In genomic region chr1:9909222-9910046, GRCh38 we compare ENCODE assay signal across 1 cellular context.
TF ChIP-seq lines count a peak whose summit lies in the region.

No MANE protein-coding gene starts in this region.

TF ChIP-seq in GM23338, 12 proteins besides CTCF, POLR2A, EP300 and RAD21 (continued from another document):
- TF ChIP-seq, protein P1, sequence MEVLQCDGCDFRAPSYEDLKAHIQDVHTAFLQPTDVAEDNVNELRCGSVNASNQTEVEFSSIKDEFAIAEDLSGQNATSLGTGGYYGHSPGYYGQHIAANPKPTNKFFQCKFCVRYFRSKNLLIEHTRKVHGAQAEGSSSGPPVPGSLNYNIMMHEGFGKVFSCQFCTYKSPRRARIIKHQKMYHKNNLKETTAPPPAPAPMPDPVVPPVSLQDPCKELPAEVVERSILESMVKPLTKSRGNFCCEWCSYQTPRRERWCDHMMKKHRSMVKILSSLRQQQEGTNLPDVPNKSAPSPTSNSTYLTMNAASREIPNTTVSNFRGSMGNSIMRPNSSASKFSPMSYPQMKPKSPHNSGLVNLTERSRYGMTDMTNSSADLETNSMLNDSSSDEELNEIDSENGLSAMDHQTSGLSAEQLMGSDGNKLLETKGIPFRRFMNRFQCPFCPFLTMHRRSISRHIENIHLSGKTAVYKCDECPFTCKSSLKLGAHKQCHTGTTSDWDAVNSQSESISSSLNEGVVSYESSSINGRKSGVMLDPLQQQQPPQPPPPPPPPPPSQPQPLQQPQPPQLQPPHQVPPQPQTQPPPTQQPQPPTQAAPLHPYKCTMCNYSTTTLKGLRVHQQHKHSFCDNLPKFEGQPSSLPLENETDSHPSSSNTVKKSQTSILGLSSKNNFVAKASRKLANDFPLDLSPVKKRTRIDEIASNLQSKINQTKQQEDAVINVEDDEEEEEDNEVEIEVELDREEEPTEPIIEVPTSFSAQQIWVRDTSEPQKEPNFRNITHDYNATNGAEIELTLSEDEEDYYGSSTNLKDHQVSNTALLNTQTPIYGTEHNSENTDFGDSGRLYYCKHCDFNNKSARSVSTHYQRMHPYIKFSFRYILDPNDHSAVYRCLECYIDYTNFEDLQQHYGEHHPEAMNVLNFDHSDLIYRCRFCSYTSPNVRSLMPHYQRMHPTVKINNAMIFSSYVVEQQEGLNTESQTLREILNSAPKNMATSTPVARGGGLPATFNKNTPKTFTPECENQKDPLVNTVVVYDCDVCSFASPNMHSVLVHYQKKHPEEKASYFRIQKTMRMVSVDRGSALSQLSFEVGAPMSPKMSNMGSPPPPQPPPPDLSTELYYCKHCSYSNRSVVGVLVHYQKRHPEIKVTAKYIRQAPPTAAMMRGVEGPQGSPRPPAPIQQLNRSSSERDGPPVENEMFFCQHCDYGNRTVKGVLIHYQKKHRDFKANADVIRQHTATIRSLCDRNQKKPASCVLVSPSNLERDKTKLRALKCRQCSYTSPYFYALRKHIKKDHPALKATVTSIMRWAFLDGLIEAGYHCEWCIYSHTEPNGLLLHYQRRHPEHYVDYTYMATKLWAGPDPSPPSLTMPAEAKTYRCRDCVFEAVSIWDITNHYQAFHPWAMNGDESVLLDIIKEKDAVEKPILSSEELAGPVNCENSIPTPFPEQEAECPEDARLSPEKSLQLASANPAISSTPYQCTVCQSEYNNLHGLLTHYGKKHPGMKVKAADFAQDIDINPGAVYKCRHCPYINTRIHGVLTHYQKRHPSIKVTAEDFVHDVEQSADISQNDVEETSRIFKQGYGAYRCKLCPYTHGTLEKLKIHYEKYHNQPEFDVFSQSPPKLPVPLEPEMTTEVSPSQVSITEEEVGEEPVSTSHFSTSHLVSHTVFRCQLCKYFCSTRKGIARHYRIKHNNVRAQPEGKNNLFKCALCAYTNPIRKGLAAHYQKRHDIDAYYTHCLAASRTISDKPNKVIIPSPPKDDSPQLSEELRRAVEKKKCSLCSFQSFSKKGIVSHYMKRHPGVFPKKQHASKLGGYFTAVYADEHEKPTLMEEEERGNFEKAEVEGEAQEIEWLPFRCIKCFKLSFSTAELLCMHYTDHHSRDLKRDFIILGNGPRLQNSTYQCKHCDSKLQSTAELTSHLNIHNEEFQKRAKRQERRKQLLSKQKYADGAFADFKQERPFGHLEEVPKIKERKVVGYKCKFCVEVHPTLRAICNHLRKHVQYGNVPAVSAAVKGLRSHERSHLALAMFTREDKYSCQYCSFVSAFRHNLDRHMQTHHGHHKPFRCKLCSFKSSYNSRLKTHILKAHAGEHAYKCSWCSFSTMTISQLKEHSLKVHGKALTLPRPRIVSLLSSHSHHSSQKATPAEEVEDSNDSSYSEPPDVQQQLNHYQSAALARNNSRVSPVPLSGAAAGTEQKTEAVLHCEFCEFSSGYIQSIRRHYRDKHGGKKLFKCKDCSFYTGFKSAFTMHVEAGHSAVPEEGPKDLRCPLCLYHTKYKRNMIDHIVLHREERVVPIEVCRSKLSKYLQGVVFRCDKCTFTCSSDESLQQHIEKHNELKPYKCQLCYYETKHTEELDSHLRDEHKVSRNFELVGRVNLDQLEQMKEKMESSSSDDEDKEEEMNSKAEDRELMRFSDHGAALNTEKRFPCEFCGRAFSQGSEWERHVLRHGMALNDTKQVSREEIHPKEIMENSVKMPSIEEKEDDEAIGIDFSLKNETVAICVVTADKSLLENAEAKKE (CRISPR knock-in tag; IDR thresholded peaks at IDR 0.05) = no peak
- TF ChIP-seq ZNF114 (CRISPR knock-in tag; IDR thresholded peaks at IDR 0.05) (no peak), POLR2AphosphoS5 (IDR thresholded peaks at IDR 0.05; ENCODE audit: low read depth) (no peak), JUNB (IDR thresholded peaks at IDR 0.05; ENCODE audit: unreplicated experiment) (no peak), EZH2 (IDR thresholded peaks at IDR 0.05; ENCODE audit: low read depth, unreplicated experiment) (no peak), NANOG (IDR thresholded peaks at IDR 0.05; ENCODE audit: borderline replicate concordance) (no peak), EZH2phosphoT487 (IDR thresholded peaks at IDR 0.05; ENCODE audit: unreplicated experiment) (no peak), ETS1 (IDR thresholded peaks at IDR 0.05) (no peak), STAT1 (IDR thresholded peaks at IDR 0.05; ENCODE audit: unreplicated experiment) (no peak), CREB1 (CRISPR knock-in tag; IDR thresholded peaks at IDR 0.05; ENCODE audit: low read depth) (no peak)
